In genomic region chr7:106397994-106398393, GRCh38 we compare ENCODE assay signal across 1 cellular context.
TF ChIP-seq lines count a peak whose summit lies in the region.

No MANE protein-coding gene starts in this region.

TF ChIP-seq in K562, 482 proteins besides CTCF, POLR2A, EP300 and RAD21 (continued from another document):
- TF ChIP-seq, protein P1, sequence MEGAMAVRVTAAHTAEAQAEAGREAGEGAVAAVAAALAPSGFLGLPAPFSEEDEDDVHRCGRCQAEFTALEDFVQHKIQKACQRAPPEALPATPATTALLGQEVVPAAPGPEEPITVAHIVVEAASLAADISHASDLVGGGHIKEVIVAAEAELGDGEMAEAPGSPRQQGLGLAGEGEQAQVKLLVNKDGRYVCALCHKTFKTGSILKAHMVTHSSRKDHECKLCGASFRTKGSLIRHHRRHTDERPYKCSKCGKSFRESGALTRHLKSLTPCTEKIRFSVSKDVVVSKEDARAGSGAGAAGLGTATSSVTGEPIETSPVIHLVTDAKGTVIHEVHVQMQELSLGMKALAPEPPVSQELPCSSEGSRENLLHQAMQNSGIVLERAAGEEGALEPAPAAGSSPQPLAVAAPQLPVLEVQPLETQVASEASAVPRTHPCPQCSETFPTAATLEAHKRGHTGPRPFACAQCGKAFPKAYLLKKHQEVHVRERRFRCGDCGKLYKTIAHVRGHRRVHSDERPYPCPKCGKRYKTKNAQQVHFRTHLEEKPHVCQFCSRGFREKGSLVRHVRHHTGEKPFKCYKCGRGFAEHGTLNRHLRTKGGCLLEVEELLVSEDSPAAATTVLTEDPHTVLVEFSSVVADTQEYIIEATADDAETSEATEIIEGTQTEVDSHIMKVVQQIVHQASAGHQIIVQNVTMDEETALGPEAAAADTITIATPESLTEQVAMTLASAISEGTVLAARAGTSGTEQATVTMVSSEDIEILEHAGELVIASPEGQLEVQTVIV (CRISPR knock-in tag; IDR thresholded peaks at IDR 0.05; ENCODE audit: borderline replicate concordance), result no peak
- TF ChIP-seq PHF8 (IDR thresholded peaks at IDR 0.05; ENCODE audit: borderline replicate concordance, low read length) (no peak), IRF1 (CRISPR knock-in tag; IDR thresholded peaks at IDR 0.05; ENCODE audit: borderline replicate concordance) (no peak), FOXJ2 (tag; IDR thresholded peaks at IDR 0.05) (no peak), SOX6 (IDR thresholded peaks at IDR 0.05) (peak; percentile 16; the same call in 1 of the 2 replicates), ZNF764 (CRISPR knock-in tag; IDR thresholded peaks at IDR 0.05; ENCODE audit: low read depth) (no peak), ZNF507 (tag; conservative IDR thresholded peaks at IDR 0.05) (no peak), ZEB2 (IDR thresholded peaks at IDR 0.05) (0 out of 2 replicates have a peak, but pooled peaks have one; percentile 58), KLF1 (tag; IDR thresholded peaks at IDR 0.05) (no peak), PKNOX1 (IDR thresholded peaks at IDR 0.05) (0 out of 2 replicates have a peak, but pooled peaks have one; percentile 14), MCM2 (IDR thresholded peaks at IDR 0.05; ENCODE audit: low read depth) (no peak), HNRNPH1 (optimal IDR thresholded peaks at IDR 0.05; ENCODE audit: low read depth, low read length) (no peak), MXD1 (CRISPR knock-in tag; IDR thresholded peaks at IDR 0.05; ENCODE audit: borderline replicate concordance, poor library complexity, severe bottlenecking) (no peak), TRIM24 (IDR thresholded peaks at IDR 0.05) (peak in 1 of 2 experiments; percentile 21; a peak in 1 of 4 replicates), ZNF316 (IDR thresholded peaks at IDR 0.05) (peak; percentile 74), ZNF778 (CRISPR knock-in tag; IDR thresholded peaks at IDR 0.05) (no peak), MGA (IDR thresholded peaks at IDR 0.05) (peak; percentile 18; the same call in 1 of the 2 replicates), MAFG (tag; conservative IDR thresholded peaks at IDR 0.05) (peak; percentile 77), SMARCE1 (IDR thresholded peaks at IDR 0.05) (no peak), ZNF263 (CRISPR knock-in tag; IDR thresholded peaks at IDR 0.05; ENCODE audit: borderline replicate concordance) (no peak), BRCA1 (IDR thresholded peaks at IDR 0.05) (no peak), BRCA1 (CRISPR knock-in tag; IDR thresholded peaks at IDR 0.05) (no peak), ATF3 (IDR thresholded peaks at IDR 0.05) (no peak), ATF3 (CRISPR knock-in tag; conservative IDR thresholded peaks at IDR 0.05) (no peak), ZBTB8A (IDR thresholded peaks at IDR 0.05; ENCODE audit: partially characterized antibody) (no peak), PML (IDR thresholded peaks at IDR 0.05; ENCODE audit: low read length) (no peak), HDAC8 (tag; IDR thresholded peaks at IDR 0.05) (no peak), MEIS2 (IDR thresholded peaks at IDR 0.05; ENCODE audit: partially characterized antibody) (peak; percentile 52), BCOR (IDR thresholded peaks at IDR 0.05) (no peak), L3MBTL2 (IDR thresholded peaks at IDR 0.05) (0 out of 2 replicates have a peak, but pooled peaks have one; percentile 15), MYC (IDR thresholded peaks at IDR 0.05; ENCODE audit: low read depth, low read length) (no peak), MYC (CRISPR knock-in tag; IDR thresholded peaks at IDR 0.05; ENCODE audit: borderline replicate concordance, low read depth) (no peak), NFE2 (IDR thresholded peaks at IDR 0.05; ENCODE audit: low read depth) (peak; percentile 81)
- TF ChIP-seq, protein P2, sequence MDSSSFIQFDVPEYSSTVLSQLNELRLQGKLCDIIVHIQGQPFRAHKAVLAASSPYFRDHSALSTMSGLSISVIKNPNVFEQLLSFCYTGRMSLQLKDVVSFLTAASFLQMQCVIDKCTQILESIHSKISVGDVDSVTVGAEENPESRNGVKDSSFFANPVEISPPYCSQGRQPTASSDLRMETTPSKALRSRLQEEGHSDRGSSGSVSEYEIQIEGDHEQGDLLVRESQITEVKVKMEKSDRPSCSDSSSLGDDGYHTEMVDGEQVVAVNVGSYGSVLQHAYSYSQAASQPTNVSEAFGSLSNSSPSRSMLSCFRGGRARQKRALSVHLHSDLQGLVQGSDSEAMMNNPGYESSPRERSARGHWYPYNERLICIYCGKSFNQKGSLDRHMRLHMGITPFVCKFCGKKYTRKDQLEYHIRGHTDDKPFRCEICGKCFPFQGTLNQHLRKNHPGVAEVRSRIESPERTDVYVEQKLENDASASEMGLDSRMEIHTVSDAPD (CRISPR knock-in tag; IDR thresholded peaks at IDR 0.05), result no peak
- TF ChIP-seq, protein P3, sequence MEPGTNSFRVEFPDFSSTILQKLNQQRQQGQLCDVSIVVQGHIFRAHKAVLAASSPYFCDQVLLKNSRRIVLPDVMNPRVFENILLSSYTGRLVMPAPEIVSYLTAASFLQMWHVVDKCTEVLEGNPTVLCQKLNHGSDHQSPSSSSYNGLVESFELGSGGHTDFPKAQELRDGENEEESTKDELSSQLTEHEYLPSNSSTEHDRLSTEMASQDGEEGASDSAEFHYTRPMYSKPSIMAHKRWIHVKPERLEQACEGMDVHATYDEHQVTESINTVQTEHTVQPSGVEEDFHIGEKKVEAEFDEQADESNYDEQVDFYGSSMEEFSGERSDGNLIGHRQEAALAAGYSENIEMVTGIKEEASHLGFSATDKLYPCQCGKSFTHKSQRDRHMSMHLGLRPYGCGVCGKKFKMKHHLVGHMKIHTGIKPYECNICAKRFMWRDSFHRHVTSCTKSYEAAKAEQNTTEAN (CRISPR knock-in tag; IDR thresholded peaks at IDR 0.05), result no peak
- TF ChIP-seq, protein P4, sequence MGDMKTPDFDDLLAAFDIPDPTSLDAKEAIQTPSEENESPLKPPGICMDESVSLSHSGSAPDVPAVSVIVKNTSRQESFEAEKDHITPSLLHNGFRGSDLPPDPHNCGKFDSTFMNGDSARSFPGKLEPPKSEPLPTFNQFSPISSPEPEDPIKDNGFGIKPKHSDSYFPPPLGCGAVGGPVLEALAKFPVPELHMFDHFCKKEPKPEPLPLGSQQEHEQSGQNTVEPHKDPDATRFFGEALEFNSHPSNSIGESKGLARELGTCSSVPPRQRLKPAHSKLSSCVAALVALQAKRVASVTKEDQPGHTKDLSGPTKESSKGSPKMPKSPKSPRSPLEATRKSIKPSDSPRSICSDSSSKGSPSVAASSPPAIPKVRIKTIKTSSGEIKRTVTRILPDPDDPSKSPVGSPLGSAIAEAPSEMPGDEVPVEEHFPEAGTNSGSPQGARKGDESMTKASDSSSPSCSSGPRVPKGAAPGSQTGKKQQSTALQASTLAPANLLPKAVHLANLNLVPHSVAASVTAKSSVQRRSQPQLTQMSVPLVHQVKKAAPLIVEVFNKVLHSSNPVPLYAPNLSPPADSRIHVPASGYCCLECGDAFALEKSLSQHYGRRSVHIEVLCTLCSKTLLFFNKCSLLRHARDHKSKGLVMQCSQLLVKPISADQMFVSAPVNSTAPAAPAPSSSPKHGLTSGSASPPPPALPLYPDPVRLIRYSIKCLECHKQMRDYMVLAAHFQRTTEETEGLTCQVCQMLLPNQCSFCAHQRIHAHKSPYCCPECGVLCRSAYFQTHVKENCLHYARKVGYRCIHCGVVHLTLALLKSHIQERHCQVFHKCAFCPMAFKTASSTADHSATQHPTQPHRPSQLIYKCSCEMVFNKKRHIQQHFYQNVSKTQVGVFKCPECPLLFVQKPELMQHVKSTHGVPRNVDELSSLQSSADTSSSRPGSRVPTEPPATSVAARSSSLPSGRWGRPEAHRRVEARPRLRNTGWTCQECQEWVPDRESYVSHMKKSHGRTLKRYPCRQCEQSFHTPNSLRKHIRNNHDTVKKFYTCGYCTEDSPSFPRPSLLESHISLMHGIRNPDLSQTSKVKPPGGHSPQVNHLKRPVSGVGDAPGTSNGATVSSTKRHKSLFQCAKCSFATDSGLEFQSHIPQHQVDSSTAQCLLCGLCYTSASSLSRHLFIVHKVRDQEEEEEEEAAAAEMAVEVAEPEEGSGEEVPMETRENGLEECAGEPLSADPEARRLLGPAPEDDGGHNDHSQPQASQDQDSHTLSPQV (IDR thresholded peaks at IDR 0.05), result no peak
